Comparison of ENCODE assay signal across 1 cellular context in the genomic region with DNA sequence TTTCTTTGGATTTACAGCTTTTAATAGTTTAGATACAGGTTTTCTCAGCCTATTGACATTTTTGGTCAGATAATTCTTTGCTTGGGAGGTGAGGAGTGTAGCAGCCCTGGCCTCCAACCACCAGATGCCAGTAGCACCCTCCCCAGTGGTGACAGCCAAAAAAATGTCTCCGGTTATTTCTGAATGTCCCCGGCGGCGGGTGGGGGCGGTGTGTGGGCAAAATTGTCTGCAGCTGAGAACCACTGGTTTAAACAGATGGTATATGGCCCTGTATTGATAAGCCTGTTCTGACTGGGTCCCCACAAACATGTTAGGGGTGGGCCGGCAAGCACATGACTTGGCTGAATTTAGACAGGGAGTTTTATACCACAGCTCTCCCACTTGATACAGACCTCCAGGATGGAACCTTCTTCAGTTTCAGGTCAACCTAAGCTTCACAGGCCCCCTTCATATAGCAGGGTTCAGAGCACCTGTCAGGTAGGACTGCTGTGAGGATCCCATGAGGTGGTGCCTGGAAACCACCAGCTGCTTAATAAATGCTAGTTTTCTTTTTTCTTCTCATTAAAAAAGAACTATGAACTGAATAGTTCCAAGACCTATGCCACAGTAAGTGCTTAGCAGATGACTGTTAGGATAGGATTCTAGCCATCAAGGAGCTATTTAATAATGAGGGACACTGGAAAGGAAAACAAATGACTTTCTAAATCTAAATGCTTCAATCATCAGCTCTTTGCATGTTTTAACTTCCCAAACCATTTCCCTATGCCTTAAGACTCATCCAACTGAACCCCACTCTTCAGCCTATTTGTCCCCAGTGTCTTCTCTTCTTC.
TF ChIP-seq lines count a peak whose summit lies in the region.

No MANE protein-coding gene starts in this region.

TF ChIP-seq in K562, 482 proteins besides CTCF, POLR2A, EP300 and RAD21 (continued from another document):
- TF ChIP-seq, protein P1, sequence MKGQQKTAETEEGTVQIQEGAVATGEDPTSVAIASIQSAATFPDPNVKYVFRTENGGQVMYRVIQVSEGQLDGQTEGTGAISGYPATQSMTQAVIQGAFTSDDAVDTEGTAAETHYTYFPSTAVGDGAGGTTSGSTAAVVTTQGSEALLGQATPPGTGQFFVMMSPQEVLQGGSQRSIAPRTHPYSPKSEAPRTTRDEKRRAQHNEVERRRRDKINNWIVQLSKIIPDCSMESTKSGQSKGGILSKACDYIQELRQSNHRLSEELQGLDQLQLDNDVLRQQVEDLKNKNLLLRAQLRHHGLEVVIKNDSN (CRISPR knock-in tag; IDR thresholded peaks at IDR 0.05), result 0 out of 2 replicates have a peak, but pooled peaks have one; percentile 15
- TF ChIP-seq NCOR1 (IDR thresholded peaks at IDR 0.05) (peak; percentile 78), TCF7 (IDR thresholded peaks at IDR 0.05; ENCODE audit: borderline replicate concordance) (no peak), BACH1 (tag; IDR thresholded peaks at IDR 0.05) (0 out of 2 replicates have a peak, but pooled peaks have one; percentile 56), FOXA3 (CRISPR knock-in tag; conservative IDR thresholded peaks at IDR 0.05 in 1 of 2, IDR thresholded peaks at IDR 0.05 in 1 of 2) (peak in 1 of 2 experiments; percentile 77; a peak in 1 of 4 replicates), CBFA2T3 (IDR thresholded peaks at IDR 0.05) (peak; percentile 88), ZEB2 (IDR thresholded peaks at IDR 0.05) (no peak), CHD2 (IDR thresholded peaks at IDR 0.05; ENCODE audit: low read depth, low read length) (no peak), FUS (optimal IDR thresholded peaks at IDR 0.05; ENCODE audit: low read depth, low read length) (no peak), CCAR2 (IDR thresholded peaks at IDR 0.05; ENCODE audit: low read depth, low read length) (no peak), ZNF589 (CRISPR knock-in tag; IDR thresholded peaks at IDR 0.05; ENCODE audit: low read depth) (peak; percentile 76), PHF8 (IDR thresholded peaks at IDR 0.05; ENCODE audit: borderline replicate concordance, low read length) (no peak), SIN3A (IDR thresholded peaks at IDR 0.05; ENCODE audit: borderline replicate concordance in 2 of 2, control insufficient read depth in 1 of 2, low read depth in 2 of 2, low read length in 2 of 2) (no peak), HDAC1 (IDR thresholded peaks at IDR 0.05) (0 out of 4 replicates have a peak, but pooled peaks of 1 of the 2 experiments have one; percentile 23), ESRRB (CRISPR knock-in tag; IDR thresholded peaks at IDR 0.05; ENCODE audit: borderline replicate concordance) (no peak), FOXK2 (conservative IDR thresholded peaks at IDR 0.05 in 1 of 2, IDR thresholded peaks at IDR 0.05 in 1 of 2; ENCODE audit: low read depth in 2 of 2) (peak; percentile 41 to 64; a peak in 3 of 4 replicates), SNIP1 (IDR thresholded peaks at IDR 0.05; ENCODE audit: low read depth) (peak; percentile 36; the same call in 1 of the 2 replicates), ARID1B (IDR thresholded peaks at IDR 0.05) (peak; percentile 81), RCOR1 (IDR thresholded peaks at IDR 0.05; ENCODE audit: borderline replicate concordance in 1 of 2, low read depth in 2 of 2, low read length in 2 of 2) (peak in 1 of 2 experiments; percentile 65; a peak in 1 of 4 replicates)
- TF ChIP-seq, protein P2, sequence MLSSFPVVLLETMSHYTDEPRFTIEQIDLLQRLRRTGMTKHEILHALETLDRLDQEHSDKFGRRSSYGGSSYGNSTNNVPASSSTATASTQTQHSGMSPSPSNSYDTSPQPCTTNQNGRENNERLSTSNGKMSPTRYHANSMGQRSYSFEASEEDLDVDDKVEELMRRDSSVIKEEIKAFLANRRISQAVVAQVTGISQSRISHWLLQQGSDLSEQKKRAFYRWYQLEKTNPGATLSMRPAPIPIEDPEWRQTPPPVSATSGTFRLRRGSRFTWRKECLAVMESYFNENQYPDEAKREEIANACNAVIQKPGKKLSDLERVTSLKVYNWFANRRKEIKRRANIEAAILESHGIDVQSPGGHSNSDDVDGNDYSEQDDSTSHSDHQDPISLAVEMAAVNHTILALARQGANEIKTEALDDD (IDR thresholded peaks at IDR 0.05), result no peak
- TF ChIP-seq, protein P3, sequence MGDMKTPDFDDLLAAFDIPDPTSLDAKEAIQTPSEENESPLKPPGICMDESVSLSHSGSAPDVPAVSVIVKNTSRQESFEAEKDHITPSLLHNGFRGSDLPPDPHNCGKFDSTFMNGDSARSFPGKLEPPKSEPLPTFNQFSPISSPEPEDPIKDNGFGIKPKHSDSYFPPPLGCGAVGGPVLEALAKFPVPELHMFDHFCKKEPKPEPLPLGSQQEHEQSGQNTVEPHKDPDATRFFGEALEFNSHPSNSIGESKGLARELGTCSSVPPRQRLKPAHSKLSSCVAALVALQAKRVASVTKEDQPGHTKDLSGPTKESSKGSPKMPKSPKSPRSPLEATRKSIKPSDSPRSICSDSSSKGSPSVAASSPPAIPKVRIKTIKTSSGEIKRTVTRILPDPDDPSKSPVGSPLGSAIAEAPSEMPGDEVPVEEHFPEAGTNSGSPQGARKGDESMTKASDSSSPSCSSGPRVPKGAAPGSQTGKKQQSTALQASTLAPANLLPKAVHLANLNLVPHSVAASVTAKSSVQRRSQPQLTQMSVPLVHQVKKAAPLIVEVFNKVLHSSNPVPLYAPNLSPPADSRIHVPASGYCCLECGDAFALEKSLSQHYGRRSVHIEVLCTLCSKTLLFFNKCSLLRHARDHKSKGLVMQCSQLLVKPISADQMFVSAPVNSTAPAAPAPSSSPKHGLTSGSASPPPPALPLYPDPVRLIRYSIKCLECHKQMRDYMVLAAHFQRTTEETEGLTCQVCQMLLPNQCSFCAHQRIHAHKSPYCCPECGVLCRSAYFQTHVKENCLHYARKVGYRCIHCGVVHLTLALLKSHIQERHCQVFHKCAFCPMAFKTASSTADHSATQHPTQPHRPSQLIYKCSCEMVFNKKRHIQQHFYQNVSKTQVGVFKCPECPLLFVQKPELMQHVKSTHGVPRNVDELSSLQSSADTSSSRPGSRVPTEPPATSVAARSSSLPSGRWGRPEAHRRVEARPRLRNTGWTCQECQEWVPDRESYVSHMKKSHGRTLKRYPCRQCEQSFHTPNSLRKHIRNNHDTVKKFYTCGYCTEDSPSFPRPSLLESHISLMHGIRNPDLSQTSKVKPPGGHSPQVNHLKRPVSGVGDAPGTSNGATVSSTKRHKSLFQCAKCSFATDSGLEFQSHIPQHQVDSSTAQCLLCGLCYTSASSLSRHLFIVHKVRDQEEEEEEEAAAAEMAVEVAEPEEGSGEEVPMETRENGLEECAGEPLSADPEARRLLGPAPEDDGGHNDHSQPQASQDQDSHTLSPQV (IDR thresholded peaks at IDR 0.05), result peak; percentile 68; the same call in 1 of the 2 replicates
- TF ChIP-seq, protein P4, sequence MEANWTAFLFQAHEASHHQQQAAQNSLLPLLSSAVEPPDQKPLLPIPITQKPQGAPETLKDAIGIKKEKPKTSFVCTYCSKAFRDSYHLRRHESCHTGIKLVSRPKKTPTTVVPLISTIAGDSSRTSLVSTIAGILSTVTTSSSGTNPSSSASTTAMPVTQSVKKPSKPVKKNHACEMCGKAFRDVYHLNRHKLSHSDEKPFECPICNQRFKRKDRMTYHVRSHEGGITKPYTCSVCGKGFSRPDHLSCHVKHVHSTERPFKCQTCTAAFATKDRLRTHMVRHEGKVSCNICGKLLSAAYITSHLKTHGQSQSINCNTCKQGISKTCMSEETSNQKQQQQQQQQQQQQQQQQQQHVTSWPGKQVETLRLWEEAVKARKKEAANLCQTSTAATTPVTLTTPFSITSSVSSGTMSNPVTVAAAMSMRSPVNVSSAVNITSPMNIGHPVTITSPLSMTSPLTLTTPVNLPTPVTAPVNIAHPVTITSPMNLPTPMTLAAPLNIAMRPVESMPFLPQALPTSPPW (CRISPR knock-in tag; IDR thresholded peaks at IDR 0.05), result peak; percentile 98
